Comparison of ENCODE assay signal across 8 cellular contexts in the genomic region with DNA sequence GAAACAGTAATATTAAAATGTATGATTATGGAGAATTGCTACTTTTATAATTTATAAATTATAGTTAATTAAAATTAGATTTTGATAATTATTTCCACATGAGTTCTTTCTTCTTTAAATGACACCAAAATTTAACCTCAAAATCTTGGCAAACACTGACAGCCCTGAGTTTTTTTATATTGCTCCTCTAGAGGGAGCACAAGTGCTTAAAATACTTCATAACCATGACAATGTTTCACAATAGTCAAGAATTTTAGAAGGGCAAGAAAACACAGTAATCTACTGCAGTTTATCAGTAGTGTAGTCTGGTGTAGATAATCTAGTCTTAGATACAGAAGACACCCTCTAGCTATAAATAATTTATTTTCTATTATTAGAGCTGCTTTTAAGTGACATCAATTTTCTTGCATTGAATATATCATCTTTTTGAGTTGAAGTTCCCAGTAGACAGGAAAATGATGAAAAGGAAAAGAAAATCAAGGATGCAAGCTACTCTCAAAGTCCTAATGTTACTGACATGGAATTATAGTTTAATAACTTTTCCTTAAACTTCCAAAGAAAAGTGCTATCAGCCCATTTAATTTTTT. TPM values are rescaled to one million over a fixed set of nuclear protein-coding genes. Genes with fewer than 3 reads are reported as not detected.
A peak's percentile ranks its signal among the peaks of the same experiment; 100 is the strongest.
DNase-seq lines count a peak whose midpoint lies in the region; ATAC-seq, FAIRE-seq and TF ChIP-seq lines count a peak whose summit lies in the region.

No MANE protein-coding gene starts in this region.

- no peaks in the 10 kb centered on the region for H3K27me3 Mint-ChIP-seq in CD4-positive, alpha-beta memory T cell
- H3K27me3 Mint-ChIP-seq in MCF 10A (ENCODE audit: insufficient read depth, unreplicated experiment): no peaks in the 10 kb centered on the region

- H3K4me3 ChIP-seq in CD4-positive, alpha-beta memory T cell (ENCODE audit: low read length in 2 of 2): no peak overlapping the region
- H3K4me3 ChIP-seq in keratinocyte (ENCODE audit: control insufficient read depth in 2 of 3, extremely low read depth in 1 of 3, insufficient read depth in 2 of 3, low read depth in 1 of 3, low read length in 3 of 3): no peak overlapping the region
- H3K4me3 ChIP-seq in upper lobe of left lung: no peak overlapping the region

- TF ChIP-seq CTCF in MCF 10A (IDR thresholded peaks at IDR 0.05; ENCODE audit: unreplicated experiment) (peak; percentile 61), keratinocyte (optimal IDR thresholded peaks at IDR 0.05 in 1 of 3, IDR thresholded peaks at IDR 0.05 in 1 of 3, conservative IDR thresholded peaks at IDR 0.05 in 1 of 3; ENCODE audit: extremely low read depth in 1 of 3, insufficient read depth in 2 of 3, low read length in 3 of 3) (peak in 2 of 3 experiments; percentile 33 to 37), upper lobe of left lung (IDR thresholded peaks at IDR 0.05) (peak; percentile 46 to 66 (median 55))

- no peak overlapping the region for H3K4me2 ChIP-seq in keratinocyte (ENCODE audit: control insufficient read depth, extremely low read depth, insufficient read depth, low read depth, low read length)

- no peaks in the 10 kb centered on the region for H3K9me1 ChIP-seq in keratinocyte (ENCODE audit: control insufficient read depth, extremely low read depth, insufficient read depth, low read length)

- no peaks in the 10 kb centered on the region for H4K20me1 ChIP-seq in keratinocyte (ENCODE audit: control insufficient read depth, extremely low read depth, insufficient read depth, low read length)

- peaks cover 4 to 10% of the 10 kb centered on the region in 2 donors for H3K36me3 Mint-ChIP-seq in CD4-positive, alpha-beta memory T cell
- H3K36me3 Mint-ChIP-seq in MCF 10A (ENCODE audit: insufficient read depth, unreplicated experiment): no peaks in the 10 kb centered on the region

- POLR2A ChIA-PET in CD4-positive, alpha-beta memory T cell (lab: Charles Lee; ENCODE audit: partially characterized antibody): interaction anchor here (0.6 to 3.0 kb wide), 8 partner anchors 10 to 430 kb away, joined by 3 to 17 read pairs (median 4); a partner anchor contains a TSS
- POLR2A ChIA-PET in MCF 10A (lab: Yijun Ruan, JAX): interaction anchor here (1.3 to 1.7 kb wide), 2 partner anchors 157 to 158 kb away, joined by 3 to 7 read pairs; no protein-coding TSS in a partner anchor

- CTCF ChIA-PET in CD4-positive, alpha-beta memory T cell (lab: Charles Lee; ENCODE audit: partially characterized antibody): interaction anchor here (0.7 to 3.5 kb wide), 31 partner anchors 9 to 516 kb away, joined by 3 to 33 read pairs (median 4); a partner anchor contains a TSS
- CTCF ChIA-PET in MCF 10A (lab: Yijun Ruan, JAX): interaction anchor here (0.5 to 3.2 kb wide), 34 partner anchors 10 to 1460 kb away, joined by 3 to 25 read pairs (median 4); no protein-coding TSS in a partner anchor

- no peak overlapping the region for H3K27ac ChIP-seq in CD4-positive, alpha-beta memory T cell (ENCODE audit: low read depth, low read length)
- no peak overlapping the region for H3K27ac ChIP-seq in keratinocyte (ENCODE audit: control insufficient read depth, insufficient read depth, low read length)
- no peak overlapping the region for H3K27ac ChIP-seq in upper lobe of left lung

- no peaks in the 10 kb centered on the region for H3K9me3 ChIP-seq in CD4-positive, alpha-beta memory T cell (ENCODE audit: control insufficient read depth in 1 of 2, low read length in 2 of 2)
- H3K9me3 ChIP-seq in keratinocyte (ENCODE audit: control insufficient read depth, low read depth, low read length) (no peaks in the 10 kb centered on the region), upper lobe of left lung (no peaks in the 10 kb centered on the region)

- dilution Hi-C loops in keratinocyte (cut with MboI; ENCODE audit: extremely low pct_ligation_motif_present, low sequenced_read_pairs): no loop called here

- H3K9ac ChIP-seq in keratinocyte (ENCODE audit: control insufficient read depth, extremely low read depth, insufficient read depth, low read length): no peak overlapping the region

- TF ChIP-seq EP300 in upper lobe of left lung (IDR thresholded peaks at IDR 0.05): no peak

- H3K4me3 Mint-ChIP-seq in CD4-positive, alpha-beta memory T cell: peak overlapping the region in 1 of 8 donors; percentile 36
- no peak overlapping the region for H3K4me3 Mint-ChIP-seq in MCF 10A (ENCODE audit: unreplicated experiment)

- no TSS peak for BruUV-seq in MCF 10A (replicated peaks; lab: Mats Ljungman, UMichigan)

- DNase-seq in CD4-positive, alpha-beta memory T cell: peak in 4 of 5 donors; percentile 55 to 64 (median 60)
- DNase-seq in NCI-H460 (ENCODE audit: extremely low read depth, low read depth) (peak; percentile 66), MCF 10A (ENCODE audit: unreplicated experiment) (peak; percentile 60), keratinocyte (ENCODE audit: low read depth, low spot score) (peak; percentile 13), upper lobe of left lung (no peak)

- H3K9me3 Mint-ChIP-seq in CD4-positive, alpha-beta memory T cell: no peaks in the 10 kb centered on the region
- H3K9me3 Mint-ChIP-seq in MCF 10A (ENCODE audit: unreplicated experiment): no peaks in the 10 kb centered on the region

- ATAC-seq in GM21723 (IDR thresholded peaks at IDR 0.05; ENCODE audit: unreplicated experiment) (peak; percentile 68), upper lobe of left lung (ENCODE audit: low FRiP score in 2 of 2) (peak; percentile 66 to 86), HG03378 (IDR thresholded peaks at IDR 0.05; ENCODE audit: unreplicated experiment) (no peak), HG03520 (IDR thresholded peaks at IDR 0.05; ENCODE audit: unreplicated experiment) (no peak)

- H3K4me1 ChIP-seq in CD4-positive, alpha-beta memory T cell (ENCODE audit: insufficient read depth, low read length): peaks cover 40% of the 10 kb centered on the region
- H3K4me1 ChIP-seq in keratinocyte (ENCODE audit: control insufficient read depth, extremely low read depth, insufficient read depth, low read length): no peaks in the 10 kb centered on the region
- H3K4me1 ChIP-seq in upper lobe of left lung: no peaks in the 10 kb centered on the region

- no peak for TF ChIP-seq POLR2A in upper lobe of left lung (IDR thresholded peaks at IDR 0.05)

- no peaks in the 10 kb centered on the region for H3K27me3 ChIP-seq in CD4-positive, alpha-beta memory T cell (ENCODE audit: insufficient read depth, low read length)
- peaks cover 4% of the 10 kb centered on the region for H3K27me3 ChIP-seq in keratinocyte (ENCODE audit: control insufficient read depth, extremely low read depth, insufficient read depth, low read length)
- H3K27me3 ChIP-seq in upper lobe of left lung: no peaks in the 10 kb centered on the region

- intact Hi-C loops in CD4-positive, alpha-beta memory T cell (cut with micrococcal nuclease): loop anchor here (1.0 to 5.0 kb wide), 6 partner anchors 15 to 662 kb away; a partner anchor contains a TSS
- intact Hi-C loops in MCF 10A (cut with micrococcal nuclease): loop anchor here (1.0 to 5.0 kb wide), 3 partner anchors 118 to 1008 kb away; no protein-coding TSS in a partner anchor

- no peak overlapping the region for H2AFZ ChIP-seq in keratinocyte (ENCODE audit: control insufficient read depth, low read length)

- H3K27ac Mint-ChIP-seq in CD4-positive, alpha-beta memory T cell: peak overlapping the region in 3 of 7 donors; percentile 39 to 62 (median 52)
- no peak overlapping the region for H3K27ac Mint-ChIP-seq in MCF 10A (ENCODE audit: low read depth, unreplicated experiment)

- H3K4me1 Mint-ChIP-seq in CD4-positive, alpha-beta memory T cell: peaks cover 37 to 55% (median 53%) of the 10 kb centered on the region in 4 donors
- H3K4me1 Mint-ChIP-seq in MCF 10A (ENCODE audit: insufficient read depth, unreplicated experiment): no peaks in the 10 kb centered on the region

- no peak for FAIRE-seq in keratinocyte (lab: Jason Lieb, UNC)

- no peaks in the 10 kb centered on the region for H3K79me2 ChIP-seq in keratinocyte (ENCODE audit: control insufficient read depth, insufficient read depth, low read length)

- no peaks in the 10 kb centered on the region for H3K36me3 ChIP-seq in CD4-positive, alpha-beta memory T cell (ENCODE audit: insufficient read depth, low read length)
- H3K36me3 ChIP-seq in keratinocyte (ENCODE audit: control insufficient read depth in 2 of 2, extremely low read depth in 1 of 2, insufficient read depth in 2 of 2, low read length in 2 of 2) (no peaks in the 10 kb centered on the region), upper lobe of left lung (no peaks in the 10 kb centered on the region)

RNA-seq across cellular contexts. Expression of a gene that starts 14.3 kb away (rescaled TPM):
- total RNA-seq in CD4-positive, alpha-beta memory T cell: 10 to 100 TPM; 29.4 to 30.2 TPM
- 100 to 1,000 TPM; 241 to 259 TPM for polyA plus RNA-seq in CD4-positive, alpha-beta memory T cell
- total RNA-seq in NCI-H460 (2014; rRNA removed; shearing (Covaris generic)): 0.29 and 0.42 TPM in 2 replicates
- polyA plus RNA-seq in NCI-H460 (2014; cell fraction: nucleus; rRNA removed): 0.28 and 0.55 TPM in 2 replicates
- 0.12 TPM in 2 replicates for total RNA-seq in MCF 10A (2022)
- polyA plus RNA-seq in keratinocyte: 0.05 to 0.31 TPM (median 0.28 TPM) in 3 replicates
- not detected for polyA plus RNA-seq in keratinocyte (2011; ENCODE audit: low read depth)
- polyA plus RNA-seq in keratinocyte (2011; cell fraction: cytosol; rRNA removed): 0.10 and 0.24 TPM in 2 replicates
- 0.11 and 0.12 TPM in 2 replicates for polyA plus RNA-seq in keratinocyte (2011; cell fraction: nucleus; rRNA removed)
- polyA plus RNA-seq in keratinocyte (2012; ENCODE audit: low replicate concordance): 0.44 TPM in 1 of 2 replicates, not detected in the other
- 0.07 to 0.48 TPM in 2 of 3 replicates, not detected in the other for polyA minus RNA-seq in keratinocyte
- not detected for polyA minus RNA-seq in keratinocyte (2011; cell fraction: cytosol; rRNA and poly(A)+ RNA removed)
- polyA minus RNA-seq in keratinocyte (2011; cell fraction: nucleus; rRNA and poly(A)+ RNA removed): 0.63 TPM in 1 of 2 replicates, not detected in the other
- 10 to 100 TPM in 2 of 6 donors, 1 to 10 TPM in 4; 1.6 to 10.5 (median 8.5) TPM for total RNA-seq in upper lobe of left lung

RNA-seq across cellular contexts. Expression of a gene that starts 32.3 kb away (rescaled TPM):
- total RNA-seq in CD4-positive, alpha-beta memory T cell: 1 to 10 TPM; 1.9 to 2.1 TPM
- polyA plus RNA-seq in CD4-positive, alpha-beta memory T cell: 1 to 10 TPM; 6.7 to 7.2 TPM
- not detected in 2 replicates for total RNA-seq in NCI-H460 (2014; rRNA removed; shearing (Covaris generic))
- 0.10 TPM in 1 of 2 replicates, not detected in the other for polyA plus RNA-seq in NCI-H460 (2014; cell fraction: nucleus; rRNA removed)
- total RNA-seq in MCF 10A (2022): not detected in 2 replicates
- polyA plus RNA-seq in keratinocyte: not detected in 3 replicates
- polyA plus RNA-seq in keratinocyte (2011; ENCODE audit: low read depth): not detected
- polyA plus RNA-seq in keratinocyte (2011; cell fraction: cytosol; rRNA removed): not detected in 2 replicates
- polyA plus RNA-seq in keratinocyte (2011; cell fraction: nucleus; rRNA removed): not detected in 2 replicates
- not detected in 2 replicates for polyA plus RNA-seq in keratinocyte (2012; ENCODE audit: low replicate concordance)
- polyA minus RNA-seq in keratinocyte: not detected in 3 replicates
- not detected for polyA minus RNA-seq in keratinocyte (2011; cell fraction: cytosol; rRNA and poly(A)+ RNA removed)
- not detected in 2 replicates for polyA minus RNA-seq in keratinocyte (2011; cell fraction: nucleus; rRNA and poly(A)+ RNA removed)
- 1 to 10 TPM; 1.0 to 3.0 (median 1.7) TPM for total RNA-seq in upper lobe of left lung

Comparison
In these comparisons a context has a peak if more than half of its experiments do, and no peak if none do; other contexts are left out.
1. DNase-seq: peak in CD4-positive, alpha-beta memory T cell (4 of 5), NCI-H460 (single experiment), MCF 10A (single experiment) and keratinocyte (single experiment); none in upper lobe of left lung (0 of 2).
2. ATAC-seq: peak in GM21723 (single experiment) and upper lobe of left lung (2 of 2); none in HG03378 (single experiment) and HG03520 (single experiment).
3. Peak in every context shown above with its lines, with median percentiles within 50 percentile points of each other: CTCF ChIP-seq.